ENCODE assay signal across 1 cellular context in genomic region chr3:124034016-124034808, GRCh38.
TF ChIP-seq lines count a peak whose summit lies in the region.

No MANE protein-coding gene starts in this region.

TF ChIP-seq in HepG2, 621 proteins besides CTCF, POLR2A, EP300 and RAD21 (continued from another document):
- no peak for TF ChIP-seq HMGXB3 (CRISPR knock-in tag; IDR thresholded peaks at IDR 0.05; ENCODE audit: borderline replicate concordance)
- TF ChIP-seq ATF7-NPFF (CRISPR knock-in tag; IDR thresholded peaks at IDR 0.05; ENCODE audit: low read depth) = 0 out of 2 replicates have a peak, but pooled peaks have one; percentile 6
- no peak for TF ChIP-seq SIN3B (IDR thresholded peaks at IDR 0.05; ENCODE audit: low read length)
